ENCODE assay signal across 37 cellular contexts in genomic region chr11:103998826-103999390, GRCh38. TPM values are rescaled to one million over a fixed set of nuclear protein-coding genes. Genes with fewer than 3 reads are reported as not detected.
"Had no signal": no experiment of that assay in that cellular context is flagged by ENCODE, and none has a peak within 500 bp of the region (broad histone marks: within the 10 kb centered on the region; RNA-seq: fewer than 3 reads in every experiment).

No MANE protein-coding gene starts in this region.

- H3K36me3 Mint-ChIP-seq: activated CD4-positive, alpha-beta memory T cell treated with anti-CD3 and anti-CD28 coated beads for 36 hours; activated naive CD4-positive, alpha-beta T cell treated with anti-CD3 and anti-CD28 coated beads, Interleukin-2, amount 10 ng/mL, durations not matched to agents 7 days and 5 days; activated naive CD4-positive, alpha-beta T cell treated with anti-CD3 and anti-CD28 coated beads, Interleukin-2, amount 50 U/mL, for 24 hours; activated naive CD8-positive, alpha-beta T cell; activated naive CD8-positive, alpha-beta T cell treated with anti-CD3 and anti-CD28 coated beads, Interleukin-2, amount 10 ng/mL, durations not matched to agents 7 days and 5 days had no signal

- H3K27me3 Mint-ChIP-seq: activated B cell treated with CpG ODN at 0.5 μM for 24 hours; activated CD4-positive, alpha-beta memory T cell treated with anti-CD3 and anti-CD28 coated beads for 36 hours; activated CD4-positive, alpha-beta T cell treated with anti-CD3 and anti-CD28 coated beads, Interleukin-2, amount 10 ng/mL, durations not matched to agents 24 days and 14 days; activated CD8-positive, alpha-beta T cell treated with anti-CD3 and anti-CD28 coated beads for 36 hours; activated naive CD4-positive, alpha-beta T cell treated with anti-CD3 and anti-CD28 coated beads, Interleukin-2, amount 10 ng/mL, durations not matched to agents 7 days and 5 days; activated naive CD4-positive, alpha-beta T cell treated with anti-CD3 and anti-CD28 coated beads, Interleukin-2, amount 50 U/mL, for 24 hours; activated naive CD8-positive, alpha-beta T cell; activated naive CD8-positive, alpha-beta T cell treated with anti-CD3 and anti-CD28 coated beads, Interleukin-2, amount 50 U/mL, for 24 hours had no signal

- H3K4me3 Mint-ChIP-seq: activated B cell treated with CpG ODN at 0.5 μM for 24 hours; activated CD4-positive, alpha-beta memory T cell treated with anti-CD3 and anti-CD28 coated beads for 36 hours; activated CD4-positive, alpha-beta T cell treated with anti-CD3 and anti-CD28 coated beads, Interleukin-2, amount 10 ng/mL, durations not matched to agents 24 days and 14 days; activated CD8-positive, alpha-beta T cell treated with anti-CD3 and anti-CD28 coated beads for 36 hours; activated naive CD4-positive, alpha-beta T cell treated with anti-CD3 and anti-CD28 coated beads, Interleukin-2, amount 10 ng/mL, durations not matched to agents 7 days and 5 days; activated naive CD4-positive, alpha-beta T cell treated with anti-CD3 and anti-CD28 coated beads, Interleukin-2, amount 50 U/mL, for 24 hours; activated naive CD8-positive, alpha-beta T cell; activated naive CD8-positive, alpha-beta T cell treated with anti-CD3 and anti-CD28 coated beads, Interleukin-2, amount 10 ng/mL, durations not matched to agents 7 days and 5 days; activated naive CD8-positive, alpha-beta T cell treated with anti-CD3 and anti-CD28 coated beads, Interleukin-2, amount 50 U/mL, for 24 hours; T-helper 1 cell treated with Interleukin-12 subunit alpha and Interleukin-12 subunit beta and Interleukin-4 antibody, amounts not matched to agents 30 μg/mL and 1 μg/mL, for 36 hours; T-helper 2 cell treated with Interferon-gamma antibody and Interleukin-4, amounts not matched to agents 5 μg/mL and 100 μg/mL, for 36 hours had no signal

- H3K36me3 ChIP-seq: ascending aorta, brain microvascular endothelial cell, breast epithelium had no signal

- H3K4me3 ChIP-seq: ascending aorta, breast epithelium had no signal

- H3K27ac Mint-ChIP-seq: activated B cell treated with CpG ODN at 0.5 μM for 24 hours; activated CD4-positive, alpha-beta memory T cell treated with anti-CD3 and anti-CD28 coated beads for 36 hours; activated CD4-positive, alpha-beta T cell treated with anti-CD3 and anti-CD28 coated beads, Interleukin-2, amount 10 ng/mL, durations not matched to agents 24 days and 14 days; activated CD8-positive, alpha-beta T cell treated with anti-CD3 and anti-CD28 coated beads for 36 hours; activated naive CD4-positive, alpha-beta T cell treated with anti-CD3 and anti-CD28 coated beads, Interleukin-2, amount 10 ng/mL, durations not matched to agents 7 days and 5 days; activated naive CD4-positive, alpha-beta T cell treated with anti-CD3 and anti-CD28 coated beads, Interleukin-2, amount 50 U/mL, for 24 hours; activated naive CD8-positive, alpha-beta T cell; activated naive CD8-positive, alpha-beta T cell treated with anti-CD3 and anti-CD28 coated beads, Interleukin-2, amount 10 ng/mL, durations not matched to agents 7 days and 5 days; activated naive CD8-positive, alpha-beta T cell treated with anti-CD3 and anti-CD28 coated beads, Interleukin-2, amount 50 U/mL, for 24 hours; activated T-helper 2 cell treated with anti-CD3 and anti-CD28 coated beads, Interferon-gamma antibody, Interleukin-2, Interleukin-4, amounts not matched to agents 10 μg/mL and 5 μg/mL and 100 μg/mL, durations not matched to agents 14 hours and 24 hours and 36 hours; T-helper 1 cell treated with Interleukin-12 subunit alpha and Interleukin-12 subunit beta and Interleukin-4 antibody, amounts not matched to agents 30 μg/mL and 1 μg/mL, for 36 hours; T-helper 2 cell treated with Interferon-gamma antibody and Interleukin-4, amounts not matched to agents 5 μg/mL and 100 μg/mL, for 36 hours had no signal

- H3K27me3 ChIP-seq: ascending aorta, brain microvascular endothelial cell, breast epithelium had no signal

- H3K9me3 ChIP-seq: ascending aorta, breast epithelium had no signal

- H3K27ac ChIP-seq: ascending aorta, brain microvascular endothelial cell, breast epithelium, VCaP had no signal

- H3K9me3 Mint-ChIP-seq: activated B cell treated with CpG ODN at 0.5 μM for 24 hours; activated CD4-positive, alpha-beta memory T cell treated with anti-CD3 and anti-CD28 coated beads for 36 hours; activated CD4-positive, alpha-beta T cell treated with anti-CD3 and anti-CD28 coated beads, Interleukin-2, amount 10 ng/mL, durations not matched to agents 24 days and 14 days; activated CD8-positive, alpha-beta T cell treated with anti-CD3 and anti-CD28 coated beads for 36 hours; activated naive CD4-positive, alpha-beta T cell treated with anti-CD3 and anti-CD28 coated beads, Interleukin-2, amount 10 ng/mL, durations not matched to agents 7 days and 5 days; activated naive CD4-positive, alpha-beta T cell treated with anti-CD3 and anti-CD28 coated beads, Interleukin-2, amount 50 U/mL, for 24 hours; activated naive CD8-positive, alpha-beta T cell treated with anti-CD3 and anti-CD28 coated beads, Interleukin-2, amount 10 ng/mL, durations not matched to agents 7 days and 5 days; activated naive CD8-positive, alpha-beta T cell treated with anti-CD3 and anti-CD28 coated beads, Interleukin-2, amount 50 U/mL, for 24 hours; activated T-helper 2 cell treated with anti-CD3 and anti-CD28 coated beads, Interferon-gamma antibody, Interleukin-2, Interleukin-4, amounts not matched to agents 10 μg/mL and 5 μg/mL and 100 μg/mL, durations not matched to agents 14 hours and 24 hours and 36 hours; T-helper 1 cell treated with Interleukin-12 subunit alpha and Interleukin-12 subunit beta and Interleukin-4 antibody, amounts not matched to agents 30 μg/mL and 1 μg/mL, for 36 hours; T-helper 2 cell treated with Interferon-gamma antibody and Interleukin-4, amounts not matched to agents 5 μg/mL and 100 μg/mL, for 36 hours had no signal

- ATAC-seq: activated CD8-positive, alpha-beta T cell treated with anti-CD3 and anti-CD28 coated beads for 36 hours; activated naive CD8-positive, alpha-beta T cell treated with anti-CD3 and anti-CD28 coated beads, Interleukin-2, amount 50 U/mL, for 24 hours had no signal

- H3K4me1 ChIP-seq: ascending aorta, breast epithelium had no signal

- H3K4me1 Mint-ChIP-seq: activated B cell treated with CpG ODN at 0.5 μM for 24 hours; activated CD4-positive, alpha-beta T cell treated with anti-CD3 and anti-CD28 coated beads, Interleukin-2, amount 10 ng/mL, durations not matched to agents 24 days and 14 days; activated naive CD4-positive, alpha-beta T cell treated with anti-CD3 and anti-CD28 coated beads, Interleukin-2, amount 10 ng/mL, durations not matched to agents 7 days and 5 days; activated naive CD4-positive, alpha-beta T cell treated with anti-CD3 and anti-CD28 coated beads, Interleukin-2, amount 50 U/mL, for 24 hours; activated naive CD8-positive, alpha-beta T cell treated with anti-CD3 and anti-CD28 coated beads, Interleukin-2, amount 10 ng/mL, durations not matched to agents 7 days and 5 days; activated naive CD8-positive, alpha-beta T cell treated with anti-CD3 and anti-CD28 coated beads, Interleukin-2, amount 50 U/mL, for 24 hours had no signal

- DNase-seq: activated B cell treated with CpG ODN at 0.5 μM for 24 hours; activated CD4-positive, alpha-beta memory T cell treated with anti-CD3 and anti-CD28 coated beads for 36 hours; activated CD4-positive, alpha-beta T cell treated with anti-CD3 and anti-CD28 coated beads for 4 hours; activated CD4-positive, alpha-beta T cell treated with anti-CD3 and anti-CD28 coated beads, Interleukin-2, amount 10 ng/mL, durations not matched to agents 24 days and 14 days; activated CD4-positive, alpha-beta T cell treated with anti-CD3 and anti-CD28 coated beads, Interleukin-2, amount 50 U/mL, for 1 hour; activated CD4-positive, alpha-beta T cell treated with anti-CD3 and anti-CD28 coated beads, Interleukin-2, amount 50 U/mL, for 4 hours; activated CD4-positive, CD25-positive, alpha-beta regulatory T cell treated with anti-CD3 and anti-CD28 coated beads, Interleukin-2, amount 50 U/mL, for 72 hours; activated CD8-positive, alpha-beta memory T cell treated with anti-CD3 and anti-CD28 coated beads, Interleukin-2, amount 50 U/mL, for 4 hours; activated CD8-positive, alpha-beta T cell treated with anti-CD3 and anti-CD28 coated beads for 36 hours; activated effector memory CD4-positive, alpha-beta T cell treated with Interleukin-2 at 50 U/mL for 16 hours; activated gamma-delta T cell; activated naive CD4-positive, alpha-beta T cell treated with anti-CD3 and anti-CD28 coated beads, Interleukin-2, amount 10 ng/mL, durations not matched to agents 7 days and 5 days; activated naive CD4-positive, alpha-beta T cell treated with Interleukin-2 at 50 U/mL for 16 hours; activated naive CD8-positive, alpha-beta T cell treated with anti-CD3 and anti-CD28 coated beads, Interleukin-2, amount 10 ng/mL, durations not matched to agents 7 days and 5 days; activated naive CD8-positive, alpha-beta T cell treated with anti-CD3 and anti-CD28 coated beads, Interleukin-2, amount 50 U/mL, for 24 hours; activated T-cell treated with anti-CD3 and anti-CD28 coated beads for 4 hours; activated T-cell treated with anti-CD3 and anti-CD28 coated beads, Interleukin-2, amount 50 U/mL, for 1 hour; activated T-cell treated with anti-CD3 and anti-CD28 coated beads, Interleukin-2, amount 50 U/mL, for 48 hours; amygdala; anterior cingulate cortex; brain microvascular endothelial cell; central memory CD4-positive, alpha-beta T cell; T-helper 1 cell; T-helper 2 cell; T-helper 9 cell had no signal

RNA-seq across cellular contexts. Expression of gene DDI1, which starts 37.5 kb away (rescaled TPM):
- total RNA-seq: activated B cell treated with CpG ODN at 0.5 μM for 24 hours; activated CD4-positive, alpha-beta memory T cell treated with anti-CD3 and anti-CD28 coated beads for 36 hours; activated CD4-positive, alpha-beta T cell treated with anti-CD3 and anti-CD28 coated beads, Interleukin-2, amount 10 ng/mL, durations not matched to agents 24 days and 14 days; activated CD8-positive, alpha-beta memory T cell treated with anti-CD3 and anti-CD28 coated beads for 36 hours; activated CD8-positive, alpha-beta T cell treated with anti-CD3 and anti-CD28 coated beads for 36 hours; activated naive CD8-positive, alpha-beta T cell treated with anti-CD3 and anti-CD28 coated beads, Interleukin-2, amount 10 ng/mL, durations not matched to agents 7 days and 5 days; activated T-helper 2 cell treated with anti-CD3 and anti-CD28 coated beads, Interferon-gamma antibody, Interleukin-2, Interleukin-4, amounts not matched to agents 10 μg/mL and 5 μg/mL and 100 μg/mL, durations not matched to agents 14 hours and 24 hours and 36 hours; ascending aorta; breast epithelium; cardiac septum; cerebellum had no signal
- polyA plus RNA-seq: adipose tissue had no signal
